ENCODE assay signal across 22 cellular contexts in genomic region chr10:112548535-112549276, GRCh38.
"Had no signal": no experiment of that assay in that cellular context is flagged by ENCODE, and none has a peak within 500 bp of the region (broad histone marks: within the 10 kb centered on the region; RNA-seq: fewer than 3 reads in every experiment).

No MANE protein-coding gene starts in this region.

- H3K27me3 ChIP-seq: MG63 had no signal

- H3K4me3 ChIP-seq: MG63 had no signal

- H3K27ac ChIP-seq: RWPE1 had no signal

- H3K4me2 ChIP-seq: SK-N-SH had no signal

- H3K9me3 ChIP-seq: MG63, SK-N-SH had no signal

- DNase-seq: Karpas-422, KG1, MG63, NCI-H1092, NCI-H1105 treated with DMSO at 0.1 percent for 48 hours, NCI-H1417 treated with DMSO at 0.1 percent for 48 hours, NCI-H187, NCI-H2029, NCI-H2081 treated with DMSO at 0.1 percent for 48 hours, NCI-H2171, NCI-H226, NCI-H446, NCI-H510A, NCI-H524 treated with DMSO at 0.1 percent for 48 hours, NCI-H69, NCI-H774, PC-3, SHP77, SK-N-SH, SW 1271 had no signal

- H3K9ac ChIP-seq: SK-N-SH had no signal

- H3K9me2 ChIP-seq: SK-N-SH had no signal

- ATAC-seq: Panc1, PC-3 had no signal

- H3K36me3 ChIP-seq: MG63 had no signal
